8 cellular contexts compared by ENCODE assay signal in the genomic region with DNA sequence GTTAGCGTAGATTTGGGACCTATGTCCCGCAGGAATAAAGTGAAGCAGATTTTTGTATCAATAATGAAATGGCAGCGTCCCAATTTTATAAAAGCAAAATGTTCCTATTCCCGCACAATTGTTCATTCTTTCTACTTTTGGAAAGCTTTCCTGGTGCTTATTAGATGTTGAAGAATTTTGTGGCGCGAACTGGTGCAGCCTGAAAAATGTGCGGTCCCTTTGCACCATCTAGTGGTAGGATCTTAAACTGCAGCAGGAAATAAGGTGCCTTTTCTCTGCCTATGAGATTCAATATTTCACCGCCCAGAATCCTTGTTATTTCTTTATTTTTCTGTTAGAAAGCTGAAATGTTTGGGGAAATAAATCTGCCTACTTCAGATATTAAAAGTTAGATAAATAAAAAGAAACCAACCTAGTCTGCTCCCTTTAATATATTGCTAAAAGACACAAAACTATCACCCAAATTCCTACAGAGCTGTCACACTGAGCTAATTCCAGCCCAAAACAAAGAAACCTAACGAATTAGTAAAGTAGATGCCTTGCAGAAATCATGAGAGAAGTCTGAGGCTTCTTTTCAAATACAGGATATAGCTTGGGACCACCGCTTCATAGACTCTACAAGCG.
A peak's percentile ranks its signal among the peaks of the same experiment; 100 is the strongest.
DNase-seq lines count a peak whose midpoint lies in the region; ATAC-seq and TF ChIP-seq lines count a peak whose summit lies in the region.

No MANE protein-coding gene starts in this region.

- no peak overlapping the region for H3K27ac ChIP-seq in foreskin keratinocyte

- no peak for DNase-seq in CD14-positive monocyte (ENCODE audit: low spot score)
- DNase-seq in H4 (ENCODE audit: low spot score) = peak; percentile 58
- peak; percentile 16 for DNase-seq in NCI-H526 treated with DMSO at 0.1 percent for 48 hours (lab: John Stamatoyannopoulos, UW)
- no peak for DNase-seq in foreskin keratinocyte
- DNase-seq in osteocyte (ENCODE audit: extremely low spot score, unreplicated experiment) = no peak

- H3K27ac Mint-ChIP-seq in CD14-positive monocyte = no peak overlapping the region
- no peak overlapping the region for H3K27ac Mint-ChIP-seq in activated T-helper 17 cell treated with anti-CD3 and anti-CD28 coated beads, Interleukin-2, amount 50 U/mL, for 72 hours
- no peak overlapping the region for H3K27ac Mint-ChIP-seq in osteocyte (ENCODE audit: unreplicated experiment)

- H3K9me3 Mint-ChIP-seq in CD14-positive monocyte (no peaks in the 10 kb centered on the region), osteocyte (ENCODE audit: unreplicated experiment) (no peaks in the 10 kb centered on the region)
- H3K9me3 Mint-ChIP-seq in activated T-helper 17 cell treated with anti-CD3 and anti-CD28 coated beads, Interleukin-2, amount 50 U/mL, for 72 hours = no peaks in the 10 kb centered on the region

- H3K36me3 Mint-ChIP-seq in CD14-positive monocyte = peaks cover 16 to 35% of the 10 kb centered on the region in 2 donors
- H3K36me3 Mint-ChIP-seq in activated T-helper 17 cell treated with anti-CD3 and anti-CD28 coated beads, Interleukin-2, amount 50 U/mL, for 72 hours (ENCODE audit: low read depth) = no peaks in the 10 kb centered on the region
- H3K36me3 Mint-ChIP-seq in osteocyte (ENCODE audit: unreplicated experiment) = no peaks in the 10 kb centered on the region

- ATAC-seq in activated T-helper 17 cell treated with anti-CD3 and anti-CD28 coated beads, Interleukin-2, amount 50 U/mL, for 72 hours (replicated peaks) = peak; percentile 55
- ATAC-seq in foreskin keratinocyte = no peak
- ATAC-seq in GM18502 (IDR thresholded peaks at IDR 0.05; ENCODE audit: poor library complexity, unreplicated experiment) = no peak
- no peak for ATAC-seq in HG03439 (IDR thresholded peaks at IDR 0.05; ENCODE audit: unreplicated experiment)

- H3K27me3 ChIP-seq in foreskin keratinocyte = no peaks in the 10 kb centered on the region

- intact Hi-C loops in CD14-positive monocyte (cut with micrococcal nuclease) = loop anchor here (5.0 to 10.0 kb wide), 5 partner anchors 94 to 1087 kb away; no protein-coding TSS in a partner anchor

- TF ChIP-seq CTCF in CD14-positive monocyte (IDR thresholded peaks at IDR 0.05) (peak; percentile 90), foreskin keratinocyte (conservative IDR thresholded peaks at IDR 0.05) (peak; percentile 94), osteocyte (IDR thresholded peaks at IDR 0.05) (peak; percentile 90)

- peaks cover 42% of the 10 kb centered on the region for H3K4me1 Mint-ChIP-seq in CD14-positive monocyte
- no peaks in the 10 kb centered on the region for H3K4me1 Mint-ChIP-seq in activated T-helper 17 cell treated with anti-CD3 and anti-CD28 coated beads, Interleukin-2, amount 50 U/mL, for 72 hours
- H3K4me1 Mint-ChIP-seq in osteocyte (ENCODE audit: unreplicated experiment) = no peaks in the 10 kb centered on the region

- H3K4me3 Mint-ChIP-seq in CD14-positive monocyte (no peak overlapping the region), osteocyte (ENCODE audit: unreplicated experiment) (no peak overlapping the region)
- no peak overlapping the region for H3K4me3 Mint-ChIP-seq in activated T-helper 17 cell treated with anti-CD3 and anti-CD28 coated beads, Interleukin-2, amount 50 U/mL, for 72 hours

- no peaks in the 10 kb centered on the region for H3K27me3 Mint-ChIP-seq in CD14-positive monocyte (ENCODE audit: low read depth in 3 of 3)
- H3K27me3 Mint-ChIP-seq in activated T-helper 17 cell treated with anti-CD3 and anti-CD28 coated beads, Interleukin-2, amount 50 U/mL, for 72 hours = no peaks in the 10 kb centered on the region
- H3K27me3 Mint-ChIP-seq in osteocyte (ENCODE audit: unreplicated experiment) = no peaks in the 10 kb centered on the region

- no peaks in the 10 kb centered on the region for H3K4me1 ChIP-seq in foreskin keratinocyte

Comparison
In these comparisons a context has a peak if more than half of its experiments do, and no peak if none do; other contexts are left out.
1. DNase-seq: peak in H4 (single experiment) and NCI-H526 treated with DMSO at 0.1 percent for 48 hours (single experiment); none in CD14-positive monocyte (single experiment), foreskin keratinocyte (0 of 2) and osteocyte (single experiment).
2. Peak in every context shown above with its lines, with median percentiles within 50 percentile points of each other: CTCF ChIP-seq.